Comparison of ENCODE assay signal across 1 cellular context in genomic region chr15:66931768-66932633, GRCh38.
TF ChIP-seq lines count a peak whose summit lies in the region.

No MANE protein-coding gene starts in this region.

TF ChIP-seq in HepG2, 621 proteins besides CTCF, POLR2A, EP300 and RAD21 (continued from another document and continues in another):
- TF ChIP-seq ZNF512 (CRISPR knock-in tag; IDR thresholded peaks at IDR 0.05) (no peak), ZSCAN12 (CRISPR knock-in tag; IDR thresholded peaks at IDR 0.05) (no peak), ZNF577 (CRISPR knock-in tag; IDR thresholded peaks at IDR 0.05; ENCODE audit: borderline replicate concordance, low read depth) (no peak), FOXA1 (IDR thresholded peaks at IDR 0.05) (no peak), FOXA1 (CRISPR knock-in tag; IDR thresholded peaks at IDR 0.05) (peak; percentile 81), SPEN (CRISPR knock-in tag; IDR thresholded peaks at IDR 0.05; ENCODE audit: low read depth) (no peak), USF2 (IDR thresholded peaks at IDR 0.05; ENCODE audit: low read depth, low read length) (no peak), USF2 (CRISPR knock-in tag; IDR thresholded peaks at IDR 0.05; ENCODE audit: borderline replicate concordance) (no peak), SOX13 (IDR thresholded peaks at IDR 0.05) (no peak), SOX13 (CRISPR knock-in tag; conservative IDR thresholded peaks at IDR 0.05 in 1 of 2, IDR thresholded peaks at IDR 0.05 in 1 of 2) (peak in 1 of 2 experiments; percentile 66; a peak in 2 of 4 replicates), ZNF670 (CRISPR knock-in tag; IDR thresholded peaks at IDR 0.05; ENCODE audit: borderline replicate concordance) (0 out of 2 replicates have a peak, but pooled peaks have one; percentile 28), ZNF616 (CRISPR knock-in tag; IDR thresholded peaks at IDR 0.05; ENCODE audit: low read depth) (0 out of 2 replicates have a peak, but pooled peaks have one; percentile 43), ATF2 (CRISPR knock-in tag; IDR thresholded peaks at IDR 0.05) (peak; percentile 45; the same call in 1 of the 2 replicates), KDM1A (CRISPR knock-in tag; IDR thresholded peaks at IDR 0.05) (peak; percentile 63; the same call in 1 of the 2 replicates), SP5 (CRISPR knock-in tag; IDR thresholded peaks at IDR 0.05; ENCODE audit: borderline replicate concordance, low read depth) (peak; percentile 83), ZNF253 (CRISPR knock-in tag; IDR thresholded peaks at IDR 0.05; ENCODE audit: borderline replicate concordance) (no peak), CHD4 (IDR thresholded peaks at IDR 0.05; ENCODE audit: borderline replicate concordance, low read length) (no peak), THAP9 (CRISPR knock-in tag; IDR thresholded peaks at IDR 0.05; ENCODE audit: borderline replicate concordance) (peak; percentile 46; the same call in 1 of the 2 replicates), ZNF230 (CRISPR knock-in tag; IDR thresholded peaks at IDR 0.05) (0 out of 2 replicates have a peak, but pooled peaks have one; percentile 16), XRCC5 (optimal IDR thresholded peaks at IDR 0.05; ENCODE audit: low read length) (peak; percentile 56), BCLAF1 (IDR thresholded peaks at IDR 0.05) (no peak), MAX (IDR thresholded peaks at IDR 0.05) (0 out of 2 replicates have a peak, but pooled peaks have one; percentile 0), CC2D1A (CRISPR knock-in tag; IDR thresholded peaks at IDR 0.05) (no peak), ZNF644 (CRISPR knock-in tag; IDR thresholded peaks at IDR 0.05; ENCODE audit: low read depth) (no peak), POGK (CRISPR knock-in tag; conservative IDR thresholded peaks at IDR 0.05) (0 out of 2 replicates have a peak, but pooled peaks have one; percentile 30), FOXP4 (CRISPR knock-in tag; IDR thresholded peaks at IDR 0.05) (peak; percentile 96), ZBTB20 (CRISPR knock-in tag; IDR thresholded peaks at IDR 0.05; ENCODE audit: borderline replicate concordance, low read depth) (peak; percentile 57; the same call in 1 of the 2 replicates), HNF1A (IDR thresholded peaks at IDR 0.05; ENCODE audit: low read depth) (peak; percentile 34; the same call in 1 of the 2 replicates), HNF1A (CRISPR knock-in tag; IDR thresholded peaks at IDR 0.05; ENCODE audit: borderline replicate concordance) (no peak), ZNF362 (CRISPR knock-in tag; IDR thresholded peaks at IDR 0.05; ENCODE audit: borderline replicate concordance) (no peak), SOX5 (CRISPR knock-in tag; IDR thresholded peaks at IDR 0.05; ENCODE audit: borderline replicate concordance) (peak; percentile 70; the same call in 1 of the 2 replicates), ZNF18 (CRISPR knock-in tag; IDR thresholded peaks at IDR 0.05; ENCODE audit: insufficient replicate concordance) (peak; percentile 62)
